ENCODE assay signal across 11 cellular contexts in genomic region chr6:20978176-20978614, GRCh38.
DNase-seq lines count a peak whose midpoint lies in the region; ATAC-seq, FAIRE-seq and TF ChIP-seq lines count a peak whose summit lies in the region.
"Had no signal": no experiment of that assay in that cellular context is flagged by ENCODE, and none has a peak within 500 bp of the region (broad histone marks: within the 10 kb centered on the region; RNA-seq: fewer than 3 reads in every experiment).

No MANE protein-coding gene starts in this region.

- intact Hi-C loops in A673 (cut with micrococcal nuclease; ENCODE audit: unreplicated experiment): no loop called here

- CTCF ChIA-PET in A673 (lab: Charles Lee): no interaction called here

- H3K36me3 ChIP-seq in A673 (ENCODE audit: insufficient read depth, low read length, poor library complexity, severe bottlenecking): no peaks in the 10 kb centered on the region

- DNase-seq in A673 (ENCODE audit: low spot score): peak; percentile 10
- no peak for DNase-seq in NOMO-1 treated with dmso at 0.1 percent for 144 hours (lab: John Stamatoyannopoulos, UW; ENCODE audit: unreplicated experiment)
- DNase-seq in NCI-H748 treated with DMSO at 0.1 percent for 48 hours (lab: John Stamatoyannopoulos, UW): no peak
- no peak for DNase-seq in HTR-8/SVneo (ENCODE audit: insufficient read length, low spot score)
- no peak for DNase-seq in activated gamma-delta T cell (lab: John Stamatoyannopoulos, UW)
- DNase-seq: activated naive CD8-positive, alpha-beta T cell treated with anti-CD3 and anti-CD28 coated beads, Interleukin-2, amount 50 U/mL, for 24 hours; CD8-positive, alpha-beta T cell had no signal

- POLR2A ChIA-PET in A673 (lab: Charles Lee; ENCODE audit: low non-redundant PET): no interaction called here

- no peak for FAIRE-seq in HTR-8/SVneo (lab: Jason Lieb, UNC)
- FAIRE-seq: K562 had no signal

- H3K27me3 ChIP-seq in A673 (replicated peaks; ENCODE audit: insufficient read depth, low read depth, low read length, poor library complexity): no peaks in the 10 kb centered on the region

- H3K4me3 ChIP-seq in A673 (ENCODE audit: low read depth, low read length, poor library complexity, severe bottlenecking): no peak overlapping the region
- H3K4me3 ChIP-seq: K562 had no signal

- H3K4me1 ChIP-seq in A673 (ENCODE audit: insufficient read depth, low read length, poor library complexity, severe bottlenecking): no peaks in the 10 kb centered on the region

- no peak for TF ChIP-seq CTCF in A673 (conservative IDR thresholded peaks at IDR 0.05; ENCODE audit: low read depth, low read length)

- ATAC-seq in GM18867 (IDR thresholded peaks at IDR 0.05; ENCODE audit: unreplicated experiment): peak; percentile 84
- peak; percentile 92 for ATAC-seq in HG02852 (IDR thresholded peaks at IDR 0.05; ENCODE audit: unreplicated experiment)
- peak; percentile 73 for ATAC-seq in SK-N-SH treated with all-trans-retinoic acid at 6 μM for 48 hours
- ATAC-seq: activated naive CD8-positive, alpha-beta T cell treated with anti-CD3 and anti-CD28 coated beads, Interleukin-2, amount 50 U/mL, for 24 hours; CD8-positive, alpha-beta T cell; K562 had no signal

- H3K27ac ChIP-seq in A673 (ENCODE audit: low read depth, low read length, poor library complexity, severe bottlenecking): no peak overlapping the region

- BruUV-seq in A673 (replicated peaks; lab: Mats Ljungman, UMichigan): no TSS peak

- no peaks in the 10 kb centered on the region for H3K9me3 ChIP-seq in A673 (ENCODE audit: low read depth, low read length, poor library complexity, severe bottlenecking)

TF ChIP-seq in SK-N-SH treated with all-trans-retinoic acid at 6 μM for 48 hours, 23 proteins besides CTCF, POLR2A, EP300 and RAD21:
- no peak for TF ChIP-seq OSR1 (CRISPR knock-in tag; IDR thresholded peaks at IDR 0.05)
